ENCODE assay signal across 21 cellular contexts in genomic region chr10:76245951-76246495, GRCh38.
"Had no signal": no experiment of that assay in that cellular context is flagged by ENCODE, and none has a peak within 500 bp of the region (broad histone marks: within the 10 kb centered on the region; RNA-seq: fewer than 3 reads in every experiment).

No MANE protein-coding gene starts in this region.

- H3K4me1 ChIP-seq: colonic mucosa, gastrocnemius medialis, left ventricle myocardium inferior, prostate gland had no signal

- H3K9me3 ChIP-seq: colonic mucosa, esophagus squamous epithelium, gastrocnemius medialis, left ventricle myocardium inferior, neutrophil, ovary, prostate gland had no signal

- H3K27me3 ChIP-seq: colonic mucosa, dorsolateral prefrontal cortex, esophagus squamous epithelium, gastrocnemius medialis, neutrophil, ovary had no signal

- H3K4me3 ChIP-seq: colonic mucosa, dorsolateral prefrontal cortex, esophagus squamous epithelium, gastrocnemius medialis, left ventricle myocardium inferior, ovary, prostate gland had no signal

- H3K27ac ChIP-seq: colonic mucosa, esophagus squamous epithelium, gastrocnemius medialis, left ventricle myocardium inferior, neutrophil, ovary, prostate gland had no signal

- ATAC-seq: activated CD4-positive, alpha-beta T cell treated with anti-CD3 and anti-CD28 coated beads for 36 hours; effector memory CD8-positive, alpha-beta T cell; gastrocnemius medialis had no signal

- DNase-seq: activated B cell treated with CpG ODN at 0.5 μM for 24 hours; activated CD4-positive, alpha-beta memory T cell treated with anti-CD3 and anti-CD28 coated beads for 36 hours; activated CD4-positive, alpha-beta T cell treated with anti-CD3 and anti-CD28 coated beads for 36 hours; activated naive CD4-positive, alpha-beta T cell treated with anti-CD3 and anti-CD28 coated beads for 36 hours; activated T-cell treated with anti-CD3 and anti-CD28 coated beads, Interleukin-2, amount 50 U/mL, for 48 hours; amygdala; colonic mucosa; dorsolateral prefrontal cortex; effector memory CD8-positive, alpha-beta T cell; esophagus squamous epithelium; gastrocnemius medialis; head of caudate nucleus; hypothalamus; left ventricle myocardium inferior; midbrain; ovary; stimulated activated CD4-positive, alpha-beta T cell treated with anti-CD3 and anti-CD28 coated beads, Interleukin-2, amount 100 ng/mL, for 48 hours; stimulated activated naive CD4-positive, alpha-beta T cell treated with Interleukin-2 at 50 U/mL for 16 hours; T-helper 9 cell had no signal

- H3K36me3 ChIP-seq: colonic mucosa, esophagus squamous epithelium, gastrocnemius medialis, left ventricle myocardium inferior, neutrophil, ovary, prostate gland had no signal
